11 cellular contexts compared by ENCODE assay signal in genomic region chr1:229339520-229339919, GRCh38. TPM values are rescaled to one million over a fixed set of nuclear protein-coding genes. Genes with fewer than 3 reads are reported as not detected.
A peak's percentile ranks its signal among the peaks of the same experiment; 100 is the strongest.
DNase-seq lines count a peak whose midpoint lies in the region; ATAC-seq and TF ChIP-seq lines count a peak whose summit lies in the region.
"Had no signal": no experiment of that assay in that cellular context is flagged by ENCODE, and none has a peak within 500 bp of the region (broad histone marks: within the 10 kb centered on the region; RNA-seq: fewer than 3 reads in every experiment).

No MANE protein-coding gene starts in this region.

- peak overlapping the region; percentile 5 for H3K27ac Mint-ChIP-seq in T-helper 2 cell treated with Interferon-gamma antibody and Interleukin-4, amounts not matched to agents 5 μg/mL and 100 μg/mL, for 36 hours
- H3K27ac Mint-ChIP-seq in type B pancreatic cell = peak overlapping the region; percentile 66

- H3K4me3 Mint-ChIP-seq in T-helper 2 cell treated with Interferon-gamma antibody and Interleukin-4, amounts not matched to agents 5 μg/mL and 100 μg/mL, for 36 hours = peak overlapping the region; percentile 35
- peak overlapping the region; percentile 90 for H3K4me3 Mint-ChIP-seq in type B pancreatic cell

- peak overlapping the region; percentile 26 for H3K27ac ChIP-seq in cingulate gyrus (ENCODE audit: low read depth, low read length)

- ATAC-seq in HG02938 (IDR thresholded peaks at IDR 0.05; ENCODE audit: unreplicated experiment) = no peak
- ATAC-seq: Panc1 had no signal

- H3K9me3 Mint-ChIP-seq in T-helper 2 cell treated with Interferon-gamma antibody and Interleukin-4, amounts not matched to agents 5 μg/mL and 100 μg/mL, for 36 hours = peaks cover 5% of the 10 kb centered on the region
- H3K9me3 Mint-ChIP-seq in type B pancreatic cell = no peaks in the 10 kb centered on the region

- DNase-seq in stimulated activated CD4-positive, alpha-beta T cell treated with anti-CD3 and anti-CD28 coated beads, Interleukin-15, amount 100 ng/mL, for 24 hours = peak; percentile 27
- DNase-seq in stimulated activated CD4-positive, alpha-beta T cell treated with anti-CD3 and anti-CD28 coated beads, Interleukin-2, amount 100 ng/mL, for 48 hours = no peak
- DNase-seq in T-helper 2 cell treated with Interferon-gamma antibody and Interleukin-4, amounts not matched to agents 5 μg/mL and 100 μg/mL, for 36 hours (ENCODE audit: low spot score) = peak; percentile 19
- no peak for DNase-seq in type B pancreatic cell (ENCODE audit: extremely low spot score, unreplicated experiment)
- DNase-seq in NCI-H2171 (lab: John Stamatoyannopoulos, UW) = no peak
- no peak for DNase-seq in NCI-H187 (lab: John Stamatoyannopoulos, UW)
- DNase-seq: GDM1, NCI-H187 treated with DMSO at 0.1 percent for 48 hours had no signal

- TF ChIP-seq CTCF in type B pancreatic cell (conservative IDR thresholded peaks at IDR 0.05) = no peak

- H3K36me3 Mint-ChIP-seq in T-helper 2 cell treated with Interferon-gamma antibody and Interleukin-4, amounts not matched to agents 5 μg/mL and 100 μg/mL, for 36 hours (ENCODE audit: low read depth) = peaks cover 29% of the 10 kb centered on the region
- H3K36me3 Mint-ChIP-seq in type B pancreatic cell = peaks cover 15% of the 10 kb centered on the region

- H3K4me1 Mint-ChIP-seq in T-helper 2 cell treated with Interferon-gamma antibody and Interleukin-4, amounts not matched to agents 5 μg/mL and 100 μg/mL, for 36 hours (ENCODE audit: low read depth) = peaks cover 48% of the 10 kb centered on the region
- H3K4me1 Mint-ChIP-seq in type B pancreatic cell (ENCODE audit: unreplicated experiment) = peaks cover 33% of the 10 kb centered on the region

- peaks cover 5% of the 10 kb centered on the region for H3K27me3 Mint-ChIP-seq in T-helper 2 cell treated with Interferon-gamma antibody and Interleukin-4, amounts not matched to agents 5 μg/mL and 100 μg/mL, for 36 hours (ENCODE audit: low read depth)
- peaks cover under 1% of the 10 kb centered on the region for H3K27me3 Mint-ChIP-seq in type B pancreatic cell

RNA-seq across cellular contexts. Expression of gene CCSAP, which starts 3.3 kb away (rescaled TPM):
- total RNA-seq in type B pancreatic cell (ENCODE audit: low replicate concordance) = 9.6 and 10.0 TPM in 2 replicates

Comparison
In these comparisons a context has a peak if more than half of its experiments do, and no peak if none do; other contexts are left out.
1. DNase-seq: peak in stimulated activated CD4-positive, alpha-beta T cell treated with anti-CD3 and anti-CD28 coated beads, Interleukin-15, amount 100 ng/mL, for 24 hours (single experiment) and T-helper 2 cell treated with Interferon-gamma antibody and Interleukin-4, amounts not matched to agents 5 μg/mL and 100 μg/mL, for 36 hours (single experiment); none in stimulated activated CD4-positive, alpha-beta T cell treated with anti-CD3 and anti-CD28 coated beads, Interleukin-2, amount 100 ng/mL, for 48 hours (0 of 2), type B pancreatic cell (single experiment), NCI-H2171 (single experiment) and NCI-H187 (0 of 2).